Comparison of ENCODE assay signal across 8 cellular contexts in the genomic region with DNA sequence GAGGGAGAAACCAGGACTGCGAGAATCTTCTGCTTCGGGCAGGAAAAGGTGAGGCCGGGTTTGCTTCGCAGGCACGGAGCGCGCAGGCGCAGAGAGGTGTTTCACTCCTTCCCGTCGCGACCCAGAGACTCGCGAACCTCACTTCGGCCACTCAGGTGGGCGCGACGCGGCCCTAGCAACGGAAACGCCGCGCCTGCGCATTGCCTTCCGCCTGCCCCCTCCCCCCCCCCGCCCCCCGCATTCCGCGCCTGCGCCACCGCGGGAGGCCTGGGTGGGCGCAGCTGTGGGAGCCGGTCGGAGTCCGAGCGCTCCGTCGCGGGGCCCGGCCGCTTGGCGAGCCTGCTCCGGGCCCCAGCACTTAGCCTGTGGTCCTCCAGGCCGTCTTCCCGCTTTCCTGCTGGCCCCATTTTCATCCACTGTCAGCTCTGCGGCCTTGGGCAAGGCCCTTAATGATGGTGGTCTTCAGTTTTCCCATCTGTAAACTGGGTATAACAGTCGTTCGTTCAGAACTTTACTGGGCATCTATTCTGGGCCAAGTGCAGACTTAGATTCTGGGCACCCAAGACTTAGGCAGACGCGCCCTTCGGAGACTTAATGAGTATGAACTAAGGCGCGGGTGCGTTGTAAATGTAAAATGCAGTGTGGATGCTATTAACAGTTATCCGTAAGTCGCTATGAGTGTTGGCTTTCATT.
DNase-seq lines count a peak whose midpoint lies in the region; ATAC-seq and TF ChIP-seq lines count a peak whose summit lies in the region.

No MANE protein-coding gene starts in this region.

- H3K36me3 Mint-ChIP-seq in activated T-cell treated with anti-CD3 and anti-CD28 coated beads, Interleukin-2, amount 50 U/mL, for 72 hours (ENCODE audit: insufficient read depth in 2 of 2): peaks cover 4% of the 10 kb centered on the region in 2 donors

- H3K4me1 Mint-ChIP-seq in activated T-cell treated with anti-CD3 and anti-CD28 coated beads, Interleukin-2, amount 50 U/mL, for 72 hours (ENCODE audit: low read depth): peaks cover 16% of the 10 kb centered on the region

- TF ChIP-seq CTCF in foreskin fibroblast (IDR thresholded peaks at IDR 0.05; ENCODE audit: low read depth, low read length) (no peak), omental fat pad (IDR thresholded peaks at IDR 0.05) (no peak), testis (IDR thresholded peaks at IDR 0.05) (no peak)

- H3K27ac Mint-ChIP-seq in activated T-cell treated with anti-CD3 and anti-CD28 coated beads, Interleukin-2, amount 50 U/mL, for 72 hours: no peak overlapping the region

- H3K9me3 ChIP-seq in HUES48 (ENCODE audit: control insufficient read depth, insufficient read depth, low read length): no peaks in the 10 kb centered on the region
- no peaks in the 10 kb centered on the region for H3K9me3 ChIP-seq in testis

- H3K36me3 ChIP-seq in HUES48 (ENCODE audit: control insufficient read depth, insufficient read depth, low read length): no peaks in the 10 kb centered on the region
- H3K36me3 ChIP-seq in testis (ENCODE audit: low read depth, missing control alignments): no peaks in the 10 kb centered on the region

- peak; percentile 78 to 82 for ATAC-seq in activated T-cell treated with anti-CD3 and anti-CD28 coated beads, Interleukin-2, amount 50 U/mL, for 72 hours (replicated peaks in 1 of 2)
- ATAC-seq in omental fat pad (ENCODE audit: low FRiP score) (peak; percentile 73), HG02884 (IDR thresholded peaks at IDR 0.05; ENCODE audit: unreplicated experiment) (no peak), GM19328 (IDR thresholded peaks at IDR 0.05; ENCODE audit: unreplicated experiment) (no peak)

- H3K27me3 Mint-ChIP-seq in activated T-cell treated with anti-CD3 and anti-CD28 coated beads, Interleukin-2, amount 50 U/mL, for 72 hours (ENCODE audit: low read depth): peaks cover 44% of the 10 kb centered on the region

- H3K27me3 ChIP-seq in HUES48 (ENCODE audit: control insufficient read depth, insufficient read depth, low read length) (peaks cover 12% of the 10 kb centered on the region), testis (no peaks in the 10 kb centered on the region)

- no peak overlapping the region for H3K27ac ChIP-seq in HUES48 (ENCODE audit: low read depth, low read length)
- H3K27ac ChIP-seq in testis: no peak overlapping the region

- H3K4me1 ChIP-seq in HUES48 (ENCODE audit: control insufficient read depth, insufficient read depth, low read length): peaks cover 9% of the 10 kb centered on the region
- no peaks in the 10 kb centered on the region for H3K4me1 ChIP-seq in testis

- H3K9me3 Mint-ChIP-seq in activated T-cell treated with anti-CD3 and anti-CD28 coated beads, Interleukin-2, amount 50 U/mL, for 72 hours: peaks cover 2 to 4% of the 10 kb centered on the region in 2 donors

- peak; percentile 56 to 73 for DNase-seq in activated T-cell treated with anti-CD3 and anti-CD28 coated beads, Interleukin-2, amount 50 U/mL, for 72 hours
- peak in 1 of 2 donors; percentile 8 for DNase-seq in foreskin fibroblast
- no peak for DNase-seq in omental fat pad (ENCODE audit: low spot score)
- DNase-seq in testis: peak; percentile 85
- DNase-seq in DMS153 treated with DMSO at 0.1 percent for 48 hours (lab: John Stamatoyannopoulos, UW; ENCODE audit: unreplicated experiment): no peak

- peak overlapping the region; percentile 77 for H3K4me3 Mint-ChIP-seq in activated T-cell treated with anti-CD3 and anti-CD28 coated beads, Interleukin-2, amount 50 U/mL, for 72 hours

- 15 to 16% methylated on average over 37 to 47 of the region's 56 CpGs for WGBS in testis, 2 donors

- no peak overlapping the region for H3K9ac ChIP-seq in HUES48 (ENCODE audit: low read depth, low read length)

- no peak for TF ChIP-seq POLR2A in testis (IDR thresholded peaks at IDR 0.05)

- H3K4me3 ChIP-seq in HUES48 (ENCODE audit: low read depth, low read length): peak overlapping the region; percentile 64
- peak overlapping the region; percentile 37 to 53 for H3K4me3 ChIP-seq in foreskin fibroblast (ENCODE audit: low read depth in 1 of 2, low read length in 2 of 2)
- peak overlapping the region; percentile 51 to 60 for H3K4me3 ChIP-seq in testis

- intact Hi-C loops in testis (cut with DNase I; ENCODE audit: low total_unique reads): no loop called here

Comparison
In these comparisons a context has a peak if more than half of its experiments do, and no peak if none do; other contexts are left out.
1. ATAC-seq: peak in activated T-cell treated with anti-CD3 and anti-CD28 coated beads, Interleukin-2, amount 50 U/mL, for 72 hours (2 of 2) and omental fat pad (single experiment); none in HG02884 (single experiment) and GM19328 (single experiment).
2. DNase-seq: peak in activated T-cell treated with anti-CD3 and anti-CD28 coated beads, Interleukin-2, amount 50 U/mL, for 72 hours (2 of 2) and testis (single experiment); none in omental fat pad (single experiment) and DMS153 treated with DMSO at 0.1 percent for 48 hours (single experiment).
3. Peak in every context shown above with its lines, with median percentiles within 50 percentile points of each other: H3K4me3 ChIP-seq.